Comparison of ENCODE assay signal across 1 cellular context in the genomic region with DNA sequence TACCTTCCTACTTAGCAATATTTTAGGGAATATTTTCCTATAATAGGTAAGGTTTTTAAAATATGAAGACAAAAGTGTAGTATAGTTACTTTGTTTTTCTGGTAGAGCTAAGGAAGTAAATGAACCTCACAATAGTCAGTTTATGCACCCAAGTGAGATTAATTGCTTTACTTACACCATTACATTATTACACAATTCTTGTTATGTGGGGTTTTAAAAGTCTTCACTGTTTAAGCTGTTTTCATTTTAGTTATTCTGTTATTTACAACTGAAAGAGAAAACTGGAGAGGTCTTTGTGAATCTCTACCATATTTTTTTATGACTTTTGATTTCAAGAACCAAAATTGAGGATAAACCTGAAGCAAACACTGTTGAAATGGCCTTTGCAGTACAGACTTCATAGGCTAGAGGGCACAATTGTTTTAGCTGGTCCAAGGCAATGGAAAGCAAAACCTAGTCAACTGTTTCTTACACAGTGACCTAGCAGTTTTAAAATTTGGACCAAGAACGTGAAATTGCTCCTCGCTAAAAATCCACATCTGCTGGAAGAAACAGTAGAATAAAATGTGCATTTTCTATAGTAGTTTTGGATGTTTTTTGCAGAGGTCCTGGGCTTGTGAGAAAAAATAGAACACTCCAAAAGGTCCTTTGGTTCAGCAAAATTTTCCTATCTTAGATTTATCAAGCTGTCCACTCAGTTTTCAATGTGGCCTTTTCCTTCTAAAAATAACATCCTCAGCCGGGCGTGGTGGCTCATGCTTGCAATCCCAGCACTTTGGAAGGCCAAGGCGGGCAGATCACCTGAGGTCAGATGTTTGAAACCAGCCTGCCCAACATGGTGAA.
TF ChIP-seq lines count a peak whose summit lies in the region.

No MANE protein-coding gene starts in this region.

TF ChIP-seq in HCT116, 20 proteins besides CTCF, POLR2A, EP300 and RAD21 (continued from another document):
- TF ChIP-seq, protein P1, sequence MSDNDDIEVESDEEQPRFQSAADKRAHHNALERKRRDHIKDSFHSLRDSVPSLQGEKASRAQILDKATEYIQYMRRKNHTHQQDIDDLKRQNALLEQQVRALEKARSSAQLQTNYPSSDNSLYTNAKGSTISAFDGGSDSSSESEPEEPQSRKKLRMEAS (IDR thresholded peaks at IDR 0.05) = no peak
- TF ChIP-seq CBX3 (IDR thresholded peaks at IDR 0.05; ENCODE audit: low read depth) (no peak), JUND (IDR thresholded peaks at IDR 0.05) (no peak), EGR1 (IDR thresholded peaks at IDR 0.05; ENCODE audit: low read depth) (no peak), SRF (IDR thresholded peaks at IDR 0.05; ENCODE audit: low read depth) (no peak), ZFX (IDR thresholded peaks at IDR 0.05) (no peak), TCF7L2 (IDR thresholded peaks at IDR 0.05; ENCODE audit: borderline replicate concordance, extremely low read depth, insufficient read depth, insufficient read length) (no peak), YY1 (IDR thresholded peaks at IDR 0.05; ENCODE audit: extremely low read depth, insufficient replicate concordance, low read depth, low read length) (no peak), EZH2 (IDR thresholded peaks at IDR 0.05) (no peak), POLR2AphosphoS5 (IDR thresholded peaks at IDR 0.05; ENCODE audit: low read depth, low read length) (no peak)
- TF ChIP-seq, protein P2, sequence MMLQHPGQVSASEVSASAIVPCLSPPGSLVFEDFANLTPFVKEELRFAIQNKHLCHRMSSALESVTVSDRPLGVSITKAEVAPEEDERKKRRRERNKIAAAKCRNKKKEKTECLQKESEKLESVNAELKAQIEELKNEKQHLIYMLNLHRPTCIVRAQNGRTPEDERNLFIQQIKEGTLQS (IDR thresholded peaks at IDR 0.05) = no peak
- TF ChIP-seq, protein P3, sequence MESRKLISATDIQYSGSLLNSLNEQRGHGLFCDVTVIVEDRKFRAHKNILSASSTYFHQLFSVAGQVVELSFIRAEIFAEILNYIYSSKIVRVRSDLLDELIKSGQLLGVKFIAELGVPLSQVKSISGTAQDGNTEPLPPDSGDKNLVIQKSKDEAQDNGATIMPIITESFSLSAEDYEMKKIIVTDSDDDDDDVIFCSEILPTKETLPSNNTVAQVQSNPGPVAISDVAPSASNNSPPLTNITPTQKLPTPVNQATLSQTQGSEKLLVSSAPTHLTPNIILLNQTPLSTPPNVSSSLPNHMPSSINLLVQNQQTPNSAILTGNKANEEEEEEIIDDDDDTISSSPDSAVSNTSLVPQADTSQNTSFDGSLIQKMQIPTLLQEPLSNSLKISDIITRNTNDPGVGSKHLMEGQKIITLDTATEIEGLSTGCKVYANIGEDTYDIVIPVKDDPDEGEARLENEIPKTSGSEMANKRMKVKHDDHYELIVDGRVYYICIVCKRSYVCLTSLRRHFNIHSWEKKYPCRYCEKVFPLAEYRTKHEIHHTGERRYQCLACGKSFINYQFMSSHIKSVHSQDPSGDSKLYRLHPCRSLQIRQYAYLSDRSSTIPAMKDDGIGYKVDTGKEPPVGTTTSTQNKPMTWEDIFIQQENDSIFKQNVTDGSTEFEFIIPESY (IDR thresholded peaks at IDR 0.05; ENCODE audit: extremely low read depth, insufficient replicate concordance, low read length) = no peak
